In the genomic region with DNA sequence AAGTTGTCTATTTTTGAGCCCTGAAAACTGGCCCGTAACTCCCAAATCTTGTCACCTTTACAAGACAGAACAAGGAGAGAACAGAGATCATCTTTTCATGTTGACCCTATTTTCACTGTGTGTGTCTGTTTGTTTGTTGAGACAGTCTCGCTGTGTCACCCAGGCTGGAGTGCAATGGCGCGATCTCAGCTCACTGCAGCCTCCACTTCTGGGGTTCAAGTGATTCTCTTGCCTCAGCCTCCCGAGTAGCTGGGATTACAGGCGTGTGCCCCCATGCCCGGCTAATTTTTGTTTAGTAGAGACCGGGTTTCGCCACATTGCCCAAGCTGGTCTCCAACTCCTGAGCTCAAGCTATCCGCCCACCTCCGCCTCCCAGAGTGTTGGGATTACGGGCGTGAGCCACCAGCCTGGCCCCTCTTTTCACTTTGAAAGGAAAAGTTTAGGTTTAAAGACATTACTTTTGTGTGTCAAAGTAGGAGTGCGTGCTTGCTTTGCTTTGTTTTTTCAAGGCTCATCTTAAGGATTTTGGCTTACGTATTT, we compare ENCODE assay signal across 1 cellular context.
TF ChIP-seq lines count a peak whose summit lies in the region.

No MANE protein-coding gene starts in this region.

TF ChIP-seq in HepG2, 621 proteins besides CTCF, POLR2A, EP300 and RAD21 (continued from another document):
- TF ChIP-seq, protein P1, sequence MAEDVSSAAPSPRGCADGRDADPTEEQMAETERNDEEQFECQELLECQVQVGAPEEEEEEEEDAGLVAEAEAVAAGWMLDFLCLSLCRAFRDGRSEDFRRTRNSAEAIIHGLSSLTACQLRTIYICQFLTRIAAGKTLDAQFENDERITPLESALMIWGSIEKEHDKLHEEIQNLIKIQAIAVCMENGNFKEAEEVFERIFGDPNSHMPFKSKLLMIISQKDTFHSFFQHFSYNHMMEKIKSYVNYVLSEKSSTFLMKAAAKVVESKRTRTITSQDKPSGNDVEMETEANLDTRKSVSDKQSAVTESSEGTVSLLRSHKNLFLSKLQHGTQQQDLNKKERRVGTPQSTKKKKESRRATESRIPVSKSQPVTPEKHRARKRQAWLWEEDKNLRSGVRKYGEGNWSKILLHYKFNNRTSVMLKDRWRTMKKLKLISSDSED (CRISPR knock-in tag; IDR thresholded peaks at IDR 0.05) = no peak
